24 cellular contexts compared by ENCODE assay signal in the genomic region with DNA sequence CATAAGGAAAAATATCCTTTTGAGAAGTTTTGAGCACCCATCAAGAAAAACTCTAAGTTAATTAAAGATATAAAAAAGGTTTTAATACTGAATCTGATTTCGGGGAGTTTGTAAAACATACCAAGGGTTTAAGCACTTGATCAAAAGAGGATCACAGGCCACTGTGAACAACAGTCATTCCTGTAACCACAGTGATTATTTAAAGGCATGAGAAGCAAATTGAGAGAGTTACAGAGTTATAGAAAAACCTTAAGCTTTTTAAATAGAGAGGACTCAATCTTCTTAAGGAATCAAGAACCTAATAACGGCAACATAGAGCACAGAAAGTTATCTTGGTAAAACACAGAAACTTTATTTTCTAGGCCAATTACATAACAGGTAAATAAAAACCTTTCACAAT.
"Had no signal": no experiment of that assay in that cellular context is flagged by ENCODE, and none has a peak within 500 bp of the region (broad histone marks: within the 10 kb centered on the region; RNA-seq: fewer than 3 reads in every experiment).

No MANE protein-coding gene starts in this region.

- H3K9me3 ChIP-seq: ovary, sigmoid colon, thoracic aorta had no signal

- DNase-seq: cortex of kidney; hypothalamus; left cardiac atrium; left lung; mesenchymal stem cell; mucosa of descending colon; naive B cell; nucleus accumbens; ovary; posterior cingulate gyrus; psoas muscle; right cardiac atrium; sigmoid colon; spleen; stimulated activated CD4-positive, alpha-beta T cell treated with anti-CD3 and anti-CD28 coated beads, Interleukin-4, amount 100 ng/mL, for 4 hours; stimulated activated naive CD8-positive, alpha-beta T cell treated with anti-CD3 and anti-CD28 coated beads, Interleukin-15, Interleukin-2, amounts not matched to agents 100 U/mL and 50 U/mL, for 24 hours; substantia nigra; upper lobe of left lung had no signal

- H3K4me3 ChIP-seq: left lung, mucosa of descending colon, ovary, psoas muscle, sigmoid colon, spleen, thoracic aorta, tibial nerve, upper lobe of left lung had no signal

- ATAC-seq: left cardiac atrium; left lung; mucosa of descending colon; natural killer cell treated with Interleukin-12 subunit alpha and Interleukin-12 subunit beta and Interleukin-15 and Interleukin-18, amount 100 ng/mL, for 72 hours; psoas muscle; right cardiac atrium; stimulated activated memory B cell treated with anti-CD40 and anti-IgM and Interleukin-4, amounts not matched to agents 10 μg/mL and 1 μg/mL and 100 μg/mL, for 72 hours; stimulated activated naive CD8-positive, alpha-beta T cell treated with anti-CD3 and anti-CD28 coated beads, Interleukin-15, Interleukin-2, amounts not matched to agents 100 U/mL and 50 U/mL, for 24 hours had no signal

- H3K4me1 ChIP-seq: left lung, psoas muscle, sigmoid colon, spleen, tibial nerve, upper lobe of left lung had no signal

- H3K36me3 ChIP-seq: left lung, ovary, sigmoid colon, spleen, thoracic aorta, tibial nerve, upper lobe of left lung had no signal

- H3K27me3 ChIP-seq: left lung, ovary, sigmoid colon, spleen, tibial nerve, upper lobe of left lung had no signal

- FAIRE-seq: frontal cortex, urothelium cell line had no signal

- H3K27ac ChIP-seq: left lung, ovary, psoas muscle, sigmoid colon, spleen, thoracic aorta, tibial nerve, upper lobe of left lung had no signal
